In genomic region chr1:204714194-204714860, GRCh38 we compare ENCODE assay signal across 1 cellular context.
TF ChIP-seq lines count a peak whose summit lies in the region.

No MANE protein-coding gene starts in this region.

TF ChIP-seq in GM23338, 12 proteins besides CTCF, POLR2A, EP300 and RAD21:
- TF ChIP-seq ZNF462 (CRISPR knock-in tag; IDR thresholded peaks at IDR 0.05) (no peak), POLR2AphosphoS5 (IDR thresholded peaks at IDR 0.05; ENCODE audit: low read depth) (no peak), STAT1 (IDR thresholded peaks at IDR 0.05; ENCODE audit: unreplicated experiment) (no peak), CREB1 (CRISPR knock-in tag; IDR thresholded peaks at IDR 0.05; ENCODE audit: low read depth) (no peak), EZH2 (IDR thresholded peaks at IDR 0.05; ENCODE audit: low read depth, unreplicated experiment) (no peak), ETS1 (IDR thresholded peaks at IDR 0.05) (no peak), JUNB (IDR thresholded peaks at IDR 0.05; ENCODE audit: unreplicated experiment) (no peak), REST (IDR thresholded peaks at IDR 0.05; ENCODE audit: unreplicated experiment) (no peak)
